9 cellular contexts compared by ENCODE assay signal in genomic region chr7:94368371-94368791, GRCh38. TPM values are rescaled to one million over a fixed set of nuclear protein-coding genes. Genes with fewer than 3 reads are reported as not detected.
DNase-seq lines count a peak whose midpoint lies in the region; ATAC-seq and TF ChIP-seq lines count a peak whose summit lies in the region.
"Had no signal": no experiment of that assay in that cellular context is flagged by ENCODE, and none has a peak within 500 bp of the region (broad histone marks: within the 10 kb centered on the region; RNA-seq: fewer than 3 reads in every experiment).

No MANE protein-coding gene starts in this region.

- in situ Hi-C loops in ACHN (cut with HindIII; ENCODE audit: low pct_ligation_motif_present, low pct_unique_long_range_greater_than_20kb, low sequenced_read_pairs), result no loop called here

- intact Hi-C loops in sciatic nerve (cut with DNase I), result no loop called here
- intact Hi-C loops in Caco-2 (cut with micrococcal nuclease; ENCODE audit: unreplicated experiment), result no loop called here
- intact Hi-C loops in head of caudate nucleus (cut with DNase I), result no loop called here

- no peaks in the 10 kb centered on the region for H3K9me3 ChIP-seq in Caco-2

- CTCF ChIA-PET in Caco-2 (lab: Charles Lee), result no interaction called here

- no peak overlapping the region for H3K4me3 Mint-ChIP-seq in Caco-2 (ENCODE audit: unreplicated experiment)
- H3K4me3 Mint-ChIP-seq: T-helper 2 cell treated with Interferon-gamma antibody and Interleukin-4, amounts not matched to agents 5 μg/mL and 100 μg/mL, for 36 hours had no signal

- peaks cover 15% of the 10 kb centered on the region for H3K27me3 Mint-ChIP-seq in Caco-2 (ENCODE audit: insufficient read depth, unreplicated experiment)

- no peaks in the 10 kb centered on the region for H3K9me3 Mint-ChIP-seq in Caco-2 (ENCODE audit: unreplicated experiment)
- H3K9me3 Mint-ChIP-seq: T-helper 2 cell treated with Interferon-gamma antibody and Interleukin-4, amounts not matched to agents 5 μg/mL and 100 μg/mL, for 36 hours had no signal

- H3K36me3 Mint-ChIP-seq in Caco-2 (ENCODE audit: insufficient read depth, unreplicated experiment), result no peaks in the 10 kb centered on the region

- no peak for TF ChIP-seq CTCF in fibroblast of the aortic adventitia (IDR thresholded peaks at IDR 0.05; ENCODE audit: insufficient read depth, low read length)
- TF ChIP-seq CTCF in Caco-2 (IDR thresholded peaks at IDR 0.05; ENCODE audit: insufficient read depth in 1 of 2, low read depth in 1 of 2, low read length in 1 of 2, severe bottlenecking in 1 of 2, unreplicated experiment in 1 of 2), result no peak

- BruUV-seq in Caco-2 (replicated peaks; lab: Mats Ljungman, UMichigan), result no TSS peak

- peak; percentile 37 for DNase-seq in DMS79 (lab: John Stamatoyannopoulos, UW)
- DNase-seq in fibroblast of the aortic adventitia (ENCODE audit: low read depth), result peak; percentile 98
- no peak for DNase-seq in sciatic nerve (ENCODE audit: low spot score)
- DNase-seq in ACHN, result no peak
- DNase-seq in Caco-2, result no peak
- no peak for DNase-seq in SHP77 treated with DMSO at 0.1 percent for 48 hours (lab: John Stamatoyannopoulos, UW)
- DNase-seq in head of caudate nucleus, result no peak

- no peaks in the 10 kb centered on the region for H3K27me3 ChIP-seq in Caco-2 (replicated peaks; ENCODE audit: control insufficient read depth, insufficient read depth, low read length)

- no peaks in the 10 kb centered on the region for H3K4me1 Mint-ChIP-seq in Caco-2 (ENCODE audit: low read depth, unreplicated experiment)

- peak; percentile 65 for ATAC-seq in sciatic nerve

- peak overlapping the region; percentile 47 for H3K4me3 ChIP-seq in fibroblast of the aortic adventitia (ENCODE audit: low read depth, low read length)
- no peak overlapping the region for H3K4me3 ChIP-seq in Caco-2 (ENCODE audit: low read depth, low read length)

- H3K4me1 ChIP-seq in Caco-2, result no peaks in the 10 kb centered on the region; the same call in 1 of the 2 replicates

- no peak overlapping the region for H3K27ac Mint-ChIP-seq in Caco-2 (ENCODE audit: unreplicated experiment)
- H3K27ac Mint-ChIP-seq: T-helper 2 cell treated with Interferon-gamma antibody and Interleukin-4, amounts not matched to agents 5 μg/mL and 100 μg/mL, for 36 hours had no signal

- no peaks in the 10 kb centered on the region for H3K36me3 ChIP-seq in Caco-2 (ENCODE audit: control insufficient read depth, insufficient read depth, low read length)

- POLR2A ChIA-PET in Caco-2 (lab: Charles Lee), result no interaction called here

TF ChIP-seq in PFSK-1, 5 proteins besides CTCF, POLR2A, EP300 and RAD21:
- TF ChIP-seq POLR2AphosphoS5 (IDR thresholded peaks at IDR 0.05; ENCODE audit: low read depth, low read length), result 0 out of 2 replicates have a peak, but pooled peaks have one; percentile 27
- TF ChIP-seq, protein P1, sequence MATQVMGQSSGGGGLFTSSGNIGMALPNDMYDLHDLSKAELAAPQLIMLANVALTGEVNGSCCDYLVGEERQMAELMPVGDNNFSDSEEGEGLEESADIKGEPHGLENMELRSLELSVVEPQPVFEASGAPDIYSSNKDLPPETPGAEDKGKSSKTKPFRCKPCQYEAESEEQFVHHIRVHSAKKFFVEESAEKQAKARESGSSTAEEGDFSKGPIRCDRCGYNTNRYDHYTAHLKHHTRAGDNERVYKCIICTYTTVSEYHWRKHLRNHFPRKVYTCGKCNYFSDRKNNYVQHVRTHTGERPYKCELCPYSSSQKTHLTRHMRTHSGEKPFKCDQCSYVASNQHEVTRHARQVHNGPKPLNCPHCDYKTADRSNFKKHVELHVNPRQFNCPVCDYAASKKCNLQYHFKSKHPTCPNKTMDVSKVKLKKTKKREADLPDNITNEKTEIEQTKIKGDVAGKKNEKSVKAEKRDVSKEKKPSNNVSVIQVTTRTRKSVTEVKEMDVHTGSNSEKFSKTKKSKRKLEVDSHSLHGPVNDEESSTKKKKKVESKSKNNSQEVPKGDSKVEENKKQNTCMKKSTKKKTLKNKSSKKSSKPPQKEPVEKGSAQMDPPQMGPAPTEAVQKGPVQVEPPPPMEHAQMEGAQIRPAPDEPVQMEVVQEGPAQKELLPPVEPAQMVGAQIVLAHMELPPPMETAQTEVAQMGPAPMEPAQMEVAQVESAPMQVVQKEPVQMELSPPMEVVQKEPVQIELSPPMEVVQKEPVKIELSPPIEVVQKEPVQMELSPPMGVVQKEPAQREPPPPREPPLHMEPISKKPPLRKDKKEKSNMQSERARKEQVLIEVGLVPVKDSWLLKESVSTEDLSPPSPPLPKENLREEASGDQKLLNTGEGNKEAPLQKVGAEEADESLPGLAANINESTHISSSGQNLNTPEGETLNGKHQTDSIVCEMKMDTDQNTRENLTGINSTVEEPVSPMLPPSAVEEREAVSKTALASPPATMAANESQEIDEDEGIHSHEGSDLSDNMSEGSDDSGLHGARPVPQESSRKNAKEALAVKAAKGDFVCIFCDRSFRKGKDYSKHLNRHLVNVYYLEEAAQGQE (IDR thresholded peaks at IDR 0.05; ENCODE audit: insufficient read depth in 1 of 2, low read depth in 2 of 2, low read length in 2 of 2), result no peak
- TF ChIP-seq TAF1 (IDR thresholded peaks at IDR 0.05; ENCODE audit: borderline replicate concordance, insufficient read depth, low read length), result no peak
- TF ChIP-seq FOXP2 (optimal IDR thresholded peaks at IDR 0.05; ENCODE audit: borderline replicate concordance, extremely low read depth, extremely low read length, insufficient read depth), result no peak
- TF ChIP-seq SIN3A (IDR thresholded peaks at IDR 0.05; ENCODE audit: borderline replicate concordance, insufficient read depth, low read length), result 0 out of 2 replicates have a peak, but pooled peaks have one; percentile 79

RNA-seq across cellular contexts. Expression of gene COL1A2, which starts 26.3 kb away (rescaled TPM):
- 284 TPM for polyA plus RNA-seq in PFSK-1 (2012; ENCODE audit: insufficient read length, low read depth)
- 4,453 and 32,213 TPM in 2 replicates for total RNA-seq in fibroblast of the aortic adventitia (ENCODE audit: low replicate concordance)
- 443 TPM for total RNA-seq in sciatic nerve
- 2.6 and 6.7 TPM in 2 replicates for total RNA-seq in Caco-2 (2022)

Comparison
In these comparisons a context has a peak if more than half of its experiments do, and no peak if none do; other contexts are left out.
1. DNase-seq: peak in DMS79 (single experiment) and fibroblast of the aortic adventitia (single experiment); none in sciatic nerve (single experiment), ACHN (single experiment), Caco-2 (0 of 2), SHP77 treated with DMSO at 0.1 percent for 48 hours (single experiment) and head of caudate nucleus (0 of 42).
2. RNA of gene COL1A2, which starts 26.3 kb away (total RNA-seq): 4,453 to 32,213 TPM in fibroblast of the aortic adventitia and 443 TPM in sciatic nerve (single experiment); 2.6 to 6.7 TPM in Caco-2; every median in the first group is over 10 times any median in the second.